8 cellular contexts compared by ENCODE assay signal in the genomic region with DNA sequence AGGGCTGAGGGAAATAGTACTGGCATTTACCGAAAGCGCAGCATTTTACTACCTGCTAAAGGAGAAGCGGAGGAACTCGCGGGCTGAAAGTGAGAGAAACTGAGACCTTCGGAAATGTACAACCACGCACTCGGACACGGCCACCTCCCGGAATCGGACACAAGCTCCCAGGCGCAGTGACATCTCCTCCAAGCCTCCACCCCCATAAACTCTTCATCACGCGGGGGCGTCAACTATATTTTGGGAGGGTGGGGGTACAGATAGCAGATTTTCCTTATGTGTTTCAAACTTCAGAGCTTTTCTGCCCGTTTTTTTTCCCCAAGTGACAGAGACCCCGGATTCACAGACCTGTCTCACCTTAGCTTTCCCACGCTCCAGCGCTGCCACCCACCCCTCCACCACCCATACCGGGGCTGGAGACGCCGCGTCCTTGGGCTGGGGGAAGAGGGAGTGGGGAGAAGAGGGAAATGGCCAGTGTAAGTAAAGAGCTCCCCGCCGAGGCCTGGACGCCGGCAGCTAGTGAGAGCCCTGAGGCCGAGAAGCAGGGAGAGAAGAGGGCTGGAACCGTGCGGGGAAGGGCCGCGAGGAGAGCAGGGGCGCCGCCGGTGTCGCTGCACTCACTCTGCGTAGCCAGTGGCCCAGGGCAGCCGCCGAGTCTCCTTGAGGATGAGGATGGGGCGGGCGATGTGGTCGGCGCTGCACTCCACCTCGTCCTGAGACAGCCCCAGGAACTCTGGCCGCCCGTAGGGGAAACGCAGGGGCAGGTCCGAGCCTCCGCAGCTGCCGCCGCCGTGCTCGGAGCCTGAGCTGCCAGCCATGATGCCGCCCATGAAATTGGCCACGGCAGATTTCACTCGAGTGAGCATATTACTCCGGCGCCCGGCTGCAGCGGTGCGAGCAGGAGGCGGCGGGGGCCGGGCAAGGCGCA. TPM values are rescaled to one million over a fixed set of nuclear protein-coding genes. Genes with fewer than 3 reads are reported as not detected.
DNase-seq lines count a peak whose midpoint lies in the region; ATAC-seq and TF ChIP-seq lines count a peak whose summit lies in the region.

No MANE protein-coding gene starts in this region.

- H3K4me1 Mint-ChIP-seq in progenitor cell of endocrine pancreas (ENCODE audit: low read depth), result peaks cover 24% of the 10 kb centered on the region

- DNase-seq in AG04449 (ENCODE audit: low read depth, low spot score), result no peak
- peak; percentile 50 for DNase-seq in GM10248 (ENCODE audit: extremely low spot score)
- peak; percentile 46 for DNase-seq in NCI-H2171 treated with DMSO at 0.1 percent for 48 hours (lab: John Stamatoyannopoulos, UW)
- peak; percentile 71 for DNase-seq in adipocyte (ENCODE audit: low read depth)
- DNase-seq in left ventricle myocardium superior, result peak; percentile 70
- DNase-seq in progenitor cell of endocrine pancreas (ENCODE audit: low spot score, unreplicated experiment), result no peak
- DNase-seq in NAMALWA (ENCODE audit: low spot score), result no peak

- no peaks in the 10 kb centered on the region for H3K36me3 Mint-ChIP-seq in progenitor cell of endocrine pancreas (ENCODE audit: insufficient read depth)

- CTCF ChIA-PET in AG04449 (lab: Yijun Ruan, JAX) (interaction anchor here (0.6 to 5.5 kb wide), 13 partner anchors 9 to 164 kb away, joined by 3 to 38 read pairs (median 4); no protein-coding TSS in a partner anchor), GM10248 (lab: Yijun Ruan, JAX) (interaction anchor here (1.2 to 1.5 kb wide), 6 partner anchors 11 to 725 kb away, joined by 3 to 4 read pairs (median 3); no protein-coding TSS in a partner anchor)

- H3K36me3 ChIP-seq in adipocyte (ENCODE audit: control insufficient read depth, insufficient read depth, low read length, severe bottlenecking), result no peaks in the 10 kb centered on the region

- peaks cover 3% of the 10 kb centered on the region for H3K27me3 Mint-ChIP-seq in progenitor cell of endocrine pancreas

- peaks cover 22% of the 10 kb centered on the region for H3K27me3 ChIP-seq in adipocyte (replicated peaks; ENCODE audit: control insufficient read depth, insufficient read depth, low read length)

- ATAC-seq in HG02678 (IDR thresholded peaks at IDR 0.05; ENCODE audit: unreplicated experiment), result peak; percentile 45
- peak; percentile 79 for ATAC-seq in left ventricle myocardium superior

- H3K4me3 ChIP-seq in AG04449 (ENCODE audit: low read depth, low read length) (peak overlapping the region; percentile 71), adipocyte (ENCODE audit: low read length) (peak overlapping the region; percentile 81)

- H3K27ac Mint-ChIP-seq in progenitor cell of endocrine pancreas, result peak overlapping the region; percentile 96

- peak overlapping the region; percentile 96 for H3K4me3 Mint-ChIP-seq in progenitor cell of endocrine pancreas (ENCODE audit: low read depth)

- no peaks in the 10 kb centered on the region for H3K9me3 ChIP-seq in adipocyte (ENCODE audit: control insufficient read depth, low read length)

- H3K9me3 Mint-ChIP-seq in progenitor cell of endocrine pancreas (ENCODE audit: low read depth), result no peaks in the 10 kb centered on the region

- peaks cover 9% of the 10 kb centered on the region for H3K4me1 ChIP-seq in adipocyte (ENCODE audit: control insufficient read depth, insufficient read depth, low read length)

- H3K9ac ChIP-seq in adipocyte (ENCODE audit: low read length), result peak overlapping the region; percentile 68

- no peak for TF ChIP-seq CTCF in AG04449 (IDR thresholded peaks at IDR 0.05; ENCODE audit: insufficient read depth, low read length, missing control alignments)
- TF ChIP-seq CTCF in GM10248 (IDR thresholded peaks at IDR 0.05; ENCODE audit: control extremely low read depth, extremely low read depth, low read depth, missing control alignments), result no peak
- TF ChIP-seq CTCF in progenitor cell of endocrine pancreas (IDR thresholded peaks at IDR 0.05; ENCODE audit: unreplicated experiment), result no peak

- intact Hi-C loops in left ventricle myocardium superior (cut with micrococcal nuclease), result loop anchor here (10.0 kb wide), 1 partner anchor 119 kb away; no protein-coding TSS in a partner anchor

- POLR2A ChIA-PET in AG04449 (lab: Yijun Ruan, JAX), result interaction anchor here (0.6 to 1.0 kb wide), 4 partner anchors 12 to 135 kb away, joined by 3 to 5 read pairs (median 4); no protein-coding TSS in a partner anchor
- POLR2A ChIA-PET in GM10248 (lab: Yijun Ruan, JAX), result no interaction called here

RNA-seq across cellular contexts. Expression of gene PPM1H, which starts 0.8 kb away (rescaled TPM):
- total RNA-seq in left ventricle myocardium superior (8.5 TPM), progenitor cell of endocrine pancreas (24.9 and 25.4 TPM in 2 replicates)

Comparison
In these comparisons a context has a peak if more than half of its experiments do, and no peak if none do; other contexts are left out.
1. DNase-seq: peak in GM10248 (single experiment), NCI-H2171 treated with DMSO at 0.1 percent for 48 hours (single experiment), adipocyte (single experiment) and left ventricle myocardium superior (single experiment); none in AG04449 (single experiment), progenitor cell of endocrine pancreas (single experiment) and NAMALWA (single experiment).